8 cellular contexts compared by ENCODE assay signal in the genomic region with DNA sequence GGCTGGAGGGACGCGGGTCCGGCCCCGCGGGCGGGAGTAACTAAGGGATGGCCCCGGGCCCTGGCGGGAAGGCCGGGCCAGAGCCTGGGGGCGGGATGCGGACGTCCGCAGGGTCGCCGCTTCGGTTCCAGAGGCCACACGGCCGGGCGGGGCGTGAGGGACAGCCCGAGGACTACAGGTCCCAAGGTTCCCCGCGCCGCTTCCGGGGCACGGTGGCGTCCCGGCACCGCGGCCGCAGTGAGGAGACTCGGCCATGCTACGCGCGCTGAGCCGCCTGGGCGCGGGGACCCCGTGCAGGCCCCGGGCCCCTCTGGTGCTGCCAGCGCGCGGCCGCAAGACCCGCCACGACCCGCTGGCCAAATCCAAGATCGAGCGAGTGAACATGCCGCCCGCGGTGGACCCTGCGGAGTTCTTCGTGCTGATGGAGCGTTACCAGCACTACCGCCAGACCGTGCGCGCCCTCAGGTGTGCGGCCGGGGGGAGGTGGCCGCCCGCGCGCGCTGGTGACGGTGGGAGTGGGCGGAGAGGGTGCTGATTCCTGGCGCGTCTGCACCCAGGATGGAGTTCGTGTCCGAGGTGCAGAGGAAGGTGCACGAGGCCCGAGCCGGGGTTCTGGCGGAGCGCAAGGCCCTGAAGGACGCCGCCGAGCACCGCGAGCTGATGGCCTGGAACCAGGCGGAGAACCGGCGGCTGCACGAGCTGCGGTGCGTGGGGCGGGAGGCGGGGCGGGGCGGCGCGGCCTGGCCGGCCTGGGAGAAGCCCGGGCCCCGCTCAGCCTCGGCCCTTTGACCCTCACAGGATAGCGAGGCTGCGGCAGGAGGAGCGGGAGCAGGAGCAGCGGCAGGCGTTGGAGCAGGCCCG. TPM values are rescaled to one million over a fixed set of nuclear protein-coding genes. Genes with fewer than 3 reads are reported as not detected.
DNase-seq lines count a peak whose midpoint lies in the region; ATAC-seq and TF ChIP-seq lines count a peak whose summit lies in the region.

A gene (plus strand): TSS at position 237 of the 861 bp plus-strand sequence. CDS start 17 bp downstream, at position 254.

- H3K36me3 Mint-ChIP-seq in activated CD8-positive, alpha-beta T cell treated with anti-CD3 and anti-CD28 coated beads for 36 hours (ENCODE audit: low read depth) = peaks cover 33% of the 10 kb centered on the region

- no peaks in the 10 kb centered on the region for H3K9me3 Mint-ChIP-seq in activated CD8-positive, alpha-beta T cell treated with anti-CD3 and anti-CD28 coated beads for 36 hours

- CTCF ChIA-PET in BJ (lab: Yijun Ruan, JAX) = interaction anchor here (0.6 to 1.2 kb wide), 4 partner anchors 27 to 270 kb away, joined by 3 read pairs; no protein-coding TSS in a partner anchor
- CTCF ChIA-PET in activated CD8-positive, alpha-beta T cell treated with anti-CD3 and anti-CD28 coated beads for 36 hours (lab: Charles Lee) = interaction anchor here (0.8 to 0.9 kb wide), 2 partner anchors 8 to 181 kb away, joined by 3 read pairs; no protein-coding TSS in a partner anchor

- H3K27ac Mint-ChIP-seq in activated CD8-positive, alpha-beta T cell treated with anti-CD3 and anti-CD28 coated beads for 36 hours = peak within 1 kb of the TSS; percentile 78

- peaks cover 20% of the 10 kb centered on the region for H3K4me1 Mint-ChIP-seq in activated CD8-positive, alpha-beta T cell treated with anti-CD3 and anti-CD28 coated beads for 36 hours (ENCODE audit: low read depth)

- ATAC-seq in GM19035 (IDR thresholded peaks at IDR 0.05; ENCODE audit: unreplicated experiment) (peak; percentile 89), HG03354 (IDR thresholded peaks at IDR 0.05; ENCODE audit: poor library complexity, severe bottlenecking, unreplicated experiment) (peak; percentile 89)
- ATAC-seq in activated CD8-positive, alpha-beta T cell treated with anti-CD3 and anti-CD28 coated beads for 36 hours = peak; percentile 94

- peaks cover 7% of the 10 kb centered on the region for H3K36me3 ChIP-seq in BJ (ENCODE audit: control insufficient read depth, insufficient read depth, low read length)

- H3K4me3 Mint-ChIP-seq in activated CD8-positive, alpha-beta T cell treated with anti-CD3 and anti-CD28 coated beads for 36 hours = peak within 1 kb of the TSS; percentile 85

- H3K27me3 Mint-ChIP-seq in activated CD8-positive, alpha-beta T cell treated with anti-CD3 and anti-CD28 coated beads for 36 hours = no peaks in the 10 kb centered on the region

- peak within 1 kb of the TSS; percentile 87 for H3K4me3 ChIP-seq in BJ (ENCODE audit: low read depth, low read length)

- peak; percentile 42 for DNase-seq in BJ (ENCODE audit: low read depth)
- peak; percentile 97 for DNase-seq in NCI-H748 (lab: John Stamatoyannopoulos, UW; ENCODE audit: unreplicated experiment)
- peak; percentile 89 for DNase-seq in activated CD8-positive, alpha-beta T cell treated with anti-CD3 and anti-CD28 coated beads for 36 hours
- peak; percentile 65 for DNase-seq in effector CD4-positive, alpha-beta T cell
- DNase-seq in lung microvascular endothelial cell (ENCODE audit: low read depth in 2 of 2) = peak; percentile 86 to 92
- peak; percentile 53 to 79 (median 65) for DNase-seq in stimulated activated CD4-positive, alpha-beta T cell treated with anti-CD3 and anti-CD28 coated beads, TNF-alpha, amount 100 ng/mL, for 4 hours (ENCODE audit: low read depth in 3 of 3)

- TF ChIP-seq CTCF in BJ (IDR thresholded peaks at IDR 0.05; ENCODE audit: insufficient read depth, low read depth, low read length) = no peak
- no peak for TF ChIP-seq CTCF in activated CD8-positive, alpha-beta T cell treated with anti-CD3 and anti-CD28 coated beads for 36 hours (IDR thresholded peaks at IDR 0.05)

- no peaks in the 10 kb centered on the region for H3K27me3 ChIP-seq in BJ (ENCODE audit: control insufficient read depth, insufficient read depth, low read length)

- POLR2A ChIA-PET in BJ (lab: Charles Lee) = no interaction called here
- POLR2A ChIA-PET in activated CD8-positive, alpha-beta T cell treated with anti-CD3 and anti-CD28 coated beads for 36 hours (lab: Charles Lee) = interaction anchor here (0.6 to 1.6 kb wide), 7 partner anchors 10 to 587 kb away, joined by 3 to 5 read pairs (median 3); no protein-coding TSS in a partner anchor

- intact Hi-C loops in activated CD8-positive, alpha-beta T cell treated with anti-CD3 and anti-CD28 coated beads for 36 hours (cut with micrococcal nuclease) = loop anchor here (5.0 kb wide), 1 partner anchor 71 kb away; no protein-coding TSS in a partner anchor

RNA-seq across cellular contexts. Expression of the gene that starts here (rescaled TPM):
- 27.4 and 37.2 TPM in 2 replicates for polyA plus RNA-seq in BJ (2011; rRNA removed)
- polyA minus RNA-seq in BJ (2011; rRNA and poly(A)+ RNA removed) = 6.1 and 10.3 TPM in 2 replicates
- 10 to 100 TPM; 63.6 to 70.0 TPM for total RNA-seq in activated CD8-positive, alpha-beta T cell treated with anti-CD3 and anti-CD28 coated beads for 36 hours
- total RNA-seq in lung microvascular endothelial cell = 28.8 and 32.1 TPM in 2 replicates

Comparison
In these comparisons a context has a peak if more than half of its experiments do, and no peak if none do; other contexts are left out.
1. Peak in every context shown above with its lines: DNase-seq, ATAC-seq and H3K4me3 ChIP-seq.
2. DNase-seq: peak in every context shown above with its lines; median percentile 97 in NCI-H748; 89 in activated CD8-positive, alpha-beta T cell treated with anti-CD3 and anti-CD28 coated beads for 36 hours; 89 in lung microvascular endothelial cell; 65 in effector CD4-positive, alpha-beta T cell; 65 in stimulated activated CD4-positive, alpha-beta T cell treated with anti-CD3 and anti-CD28 coated beads, TNF-alpha, amount 100 ng/mL, for 4 hours; 42 in BJ.